In the genomic region with DNA sequence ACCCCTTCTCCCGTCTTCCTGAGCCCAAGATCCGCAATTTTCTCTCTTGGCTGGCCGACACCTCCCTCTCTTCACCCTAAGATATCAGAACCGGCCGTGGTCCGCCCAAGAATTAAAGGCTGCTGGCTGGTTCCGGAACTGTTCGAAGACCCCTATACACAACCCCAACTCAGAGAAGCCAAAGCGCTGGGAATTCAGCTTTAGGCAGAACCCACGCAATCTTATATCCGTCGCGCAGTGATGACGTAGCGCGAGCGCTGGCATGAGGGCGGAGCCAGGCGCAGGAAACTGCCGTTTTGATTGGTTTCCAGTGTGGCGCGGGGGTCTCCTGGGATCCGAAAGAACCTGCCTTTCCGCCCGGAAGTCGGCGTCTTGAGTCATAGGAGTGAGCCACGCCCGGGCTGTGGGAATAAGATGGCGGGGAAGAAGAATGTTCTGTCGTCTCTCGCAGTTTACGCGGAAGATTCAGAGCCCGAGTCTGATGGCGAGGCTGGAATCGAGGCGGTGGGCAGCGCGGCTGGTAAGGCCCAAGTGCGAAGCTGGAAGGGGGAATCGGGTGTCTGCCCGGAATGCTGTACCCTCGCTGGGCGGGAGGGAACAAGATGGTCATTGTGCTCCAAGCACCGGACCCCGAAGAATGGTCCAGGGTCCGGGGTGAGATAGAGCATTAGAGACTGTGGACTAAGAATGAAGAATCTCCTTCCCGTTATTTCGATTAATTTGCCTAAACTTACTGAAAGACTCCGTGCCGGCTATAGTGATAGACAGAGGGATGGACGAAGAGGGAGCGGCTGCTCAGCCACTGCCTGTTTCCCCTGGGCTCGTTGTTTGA, we compare ENCODE assay signal across 1 cellular context.
TF ChIP-seq lines count a peak whose summit lies in the region.

RECQL5 (minus strand) TSS at position 196 of the 832 bp plus-strand sequence. CDS start 597 bp downstream, outside the sequence.
SAP30BP (plus strand) TSS at position 380 of the 832 bp plus-strand sequence; CDS start at position 415, 35 bp downstream.

TF ChIP-seq in A549, 52 proteins besides CTCF, POLR2A, EP300 and RAD21 (continued from another document):
- TF ChIP-seq USF2 (IDR thresholded peaks at IDR 0.05): peak; percentile 42; the same call in 1 of the 2 replicates
- peak; percentile 58; the same call in 1 of the 2 replicates for TF ChIP-seq RFX5 (IDR thresholded peaks at IDR 0.05)
- TF ChIP-seq CBX2 (IDR thresholded peaks at IDR 0.05; ENCODE audit: borderline replicate concordance, low read depth): no peak
- TF ChIP-seq, protein P1, sequence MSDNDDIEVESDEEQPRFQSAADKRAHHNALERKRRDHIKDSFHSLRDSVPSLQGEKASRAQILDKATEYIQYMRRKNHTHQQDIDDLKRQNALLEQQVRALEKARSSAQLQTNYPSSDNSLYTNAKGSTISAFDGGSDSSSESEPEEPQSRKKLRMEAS (IDR thresholded peaks at IDR 0.05): peak; percentile 76
- TF ChIP-seq FOSB (CRISPR knock-in tag; IDR thresholded peaks at IDR 0.05): no peak
- TF ChIP-seq RNF2 (IDR thresholded peaks at IDR 0.05; ENCODE audit: borderline replicate concordance, low read depth): no peak
- TF ChIP-seq CBX8 (IDR thresholded peaks at IDR 0.05): no peak
- no peak for TF ChIP-seq MAZ (IDR thresholded peaks at IDR 0.05; ENCODE audit: borderline replicate concordance, low read depth, low read length)
- TF ChIP-seq HOXB13 (CRISPR knock-in tag; IDR thresholded peaks at IDR 0.05; ENCODE audit: low read depth): no peak
- TF ChIP-seq HOXB5 (CRISPR knock-in tag; IDR thresholded peaks at IDR 0.05): no peak
- no peak for TF ChIP-seq SMC3 (IDR thresholded peaks at IDR 0.05)
- TF ChIP-seq EHMT2 (IDR thresholded peaks at IDR 0.05; ENCODE audit: low read depth): no peak
- no peak for TF ChIP-seq ZFP36 (IDR thresholded peaks at IDR 0.05; ENCODE audit: borderline replicate concordance, partially characterized antibody)
- TF ChIP-seq KDM5A (IDR thresholded peaks at IDR 0.05): peak; percentile 99
- peak; percentile 99 for TF ChIP-seq HDAC2 (IDR thresholded peaks at IDR 0.05)
- TF ChIP-seq CEBPB (IDR thresholded peaks at IDR 0.05): peak in 1 of 2 experiments; percentile 31; a peak in 1 of 4 replicates
- TF ChIP-seq ESRRA (IDR thresholded peaks at IDR 0.05; ENCODE audit: borderline replicate concordance, low read length): no peak
- no peak for TF ChIP-seq ZNF302 (CRISPR knock-in tag; IDR thresholded peaks at IDR 0.05)
- no peak for TF ChIP-seq NR3C1 (IDR thresholded peaks at IDR 0.05)
- peak; percentile 1 for TF ChIP-seq MAFK (IDR thresholded peaks at IDR 0.05; ENCODE audit: partially characterized antibody)
- TF ChIP-seq HES2 (IDR thresholded peaks at IDR 0.05): no peak
- no peak for TF ChIP-seq RCOR1 (IDR thresholded peaks at IDR 0.05; ENCODE audit: low read depth, low read length)
- TF ChIP-seq NFE2L2 (conservative IDR thresholded peaks at IDR 0.05; ENCODE audit: low read length): no peak
- TF ChIP-seq, protein P2, sequence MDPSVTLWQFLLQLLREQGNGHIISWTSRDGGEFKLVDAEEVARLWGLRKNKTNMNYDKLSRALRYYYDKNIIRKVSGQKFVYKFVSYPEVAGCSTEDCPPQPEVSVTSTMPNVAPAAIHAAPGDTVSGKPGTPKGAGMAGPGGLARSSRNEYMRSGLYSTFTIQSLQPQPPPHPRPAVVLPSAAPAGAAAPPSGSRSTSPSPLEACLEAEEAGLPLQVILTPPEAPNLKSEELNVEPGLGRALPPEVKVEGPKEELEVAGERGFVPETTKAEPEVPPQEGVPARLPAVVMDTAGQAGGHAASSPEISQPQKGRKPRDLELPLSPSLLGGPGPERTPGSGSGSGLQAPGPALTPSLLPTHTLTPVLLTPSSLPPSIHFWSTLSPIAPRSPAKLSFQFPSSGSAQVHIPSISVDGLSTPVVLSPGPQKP (IDR thresholded peaks at IDR 0.05; ENCODE audit: low read depth, low read length): no peak
- no peak for TF ChIP-seq SREBF2 (IDR thresholded peaks at IDR 0.05)
- no peak for TF ChIP-seq NPAS2 (CRISPR knock-in tag; IDR thresholded peaks at IDR 0.05; ENCODE audit: borderline replicate concordance)
- TF ChIP-seq, protein P3, sequence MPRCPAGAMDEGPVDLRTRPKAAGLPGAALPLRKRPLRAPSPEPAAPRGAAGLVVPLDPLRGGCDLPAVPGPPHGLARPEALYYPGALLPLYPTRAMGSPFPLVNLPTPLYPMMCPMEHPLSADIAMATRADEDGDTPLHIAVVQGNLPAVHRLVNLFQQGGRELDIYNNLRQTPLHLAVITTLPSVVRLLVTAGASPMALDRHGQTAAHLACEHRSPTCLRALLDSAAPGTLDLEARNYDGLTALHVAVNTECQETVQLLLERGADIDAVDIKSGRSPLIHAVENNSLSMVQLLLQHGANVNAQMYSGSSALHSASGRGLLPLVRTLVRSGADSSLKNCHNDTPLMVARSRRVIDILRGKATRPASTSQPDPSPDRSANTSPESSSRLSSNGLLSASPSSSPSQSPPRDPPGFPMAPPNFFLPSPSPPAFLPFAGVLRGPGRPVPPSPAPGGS (IDR thresholded peaks at IDR 0.05): peak; percentile 82
- TF ChIP-seq, protein P4, sequence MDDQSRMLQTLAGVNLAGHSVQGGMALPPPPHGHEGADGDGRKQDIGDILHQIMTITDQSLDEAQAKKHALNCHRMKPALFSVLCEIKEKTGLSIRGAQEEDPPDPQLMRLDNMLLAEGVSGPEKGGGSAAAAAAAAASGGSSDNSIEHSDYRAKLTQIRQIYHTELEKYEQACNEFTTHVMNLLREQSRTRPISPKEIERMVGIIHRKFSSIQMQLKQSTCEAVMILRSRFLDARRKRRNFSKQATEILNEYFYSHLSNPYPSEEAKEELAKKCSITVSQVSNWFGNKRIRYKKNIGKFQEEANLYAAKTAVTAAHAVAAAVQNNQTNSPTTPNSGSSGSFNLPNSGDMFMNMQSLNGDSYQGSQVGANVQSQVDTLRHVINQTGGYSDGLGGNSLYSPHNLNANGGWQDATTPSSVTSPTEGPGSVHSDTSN (IDR thresholded peaks at IDR 0.05): no peak
- TF ChIP-seq CHD4 (IDR thresholded peaks at IDR 0.05; ENCODE audit: borderline replicate concordance): no peak
- TF ChIP-seq HEYL (CRISPR knock-in tag; IDR thresholded peaks at IDR 0.05): no peak
- 0 out of 2 replicates have a peak, but pooled peaks have one; percentile 16 for TF ChIP-seq GATA3 (IDR thresholded peaks at IDR 0.05; ENCODE audit: borderline replicate concordance)
TF ChIP-seq in A549: peak in this region for 15.
